In the genomic region with DNA sequence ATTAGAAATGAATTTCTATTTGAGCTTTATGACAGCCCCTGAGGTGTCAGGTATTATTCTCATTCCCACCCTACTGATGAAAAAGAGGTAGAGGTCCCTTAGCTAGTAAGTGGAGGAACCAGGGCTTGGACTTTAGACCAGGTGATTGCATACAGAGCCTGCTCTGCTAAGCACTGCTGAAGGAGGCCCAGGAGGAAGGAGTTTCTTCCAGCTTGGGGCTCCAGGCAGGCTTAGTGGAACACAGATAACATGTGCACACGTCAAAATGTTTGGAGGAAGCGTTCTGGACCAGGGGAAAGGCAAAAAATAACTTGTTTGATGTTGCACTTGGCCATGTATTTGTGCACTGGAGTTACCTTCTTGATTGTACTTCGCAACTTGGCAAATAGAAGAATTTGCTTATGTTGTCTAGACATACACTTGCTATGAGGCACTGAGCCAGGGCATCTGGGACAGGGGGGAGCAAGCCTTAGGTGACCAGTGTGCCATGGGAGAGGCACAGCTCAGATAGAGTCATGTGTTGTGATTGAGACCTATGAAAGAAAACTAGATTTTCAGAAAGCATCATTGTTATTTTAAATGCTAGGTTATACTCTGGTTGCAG, we compare ENCODE assay signal across 14 cellular contexts.
"Had no signal": no experiment of that assay in that cellular context is flagged by ENCODE, and none has a peak within 500 bp of the region (broad histone marks: within the 10 kb centered on the region; RNA-seq: fewer than 3 reads in every experiment).

No MANE protein-coding gene starts in this region.

- ATAC-seq: activated CD4-positive, CD25-positive, alpha-beta regulatory T cell treated with anti-CD3 and anti-CD28 coated beads, Interleukin-2, amount 50 U/mL, for 24 hours; activated T-cell treated with anti-CD3 and anti-CD28 coated beads, Interleukin-2, amount 50 U/mL, for 4 hours had no signal

- H3K27me3 ChIP-seq: adrenal gland, cardiac muscle cell, esophagus muscularis mucosa, ovary had no signal

- H3K27ac Mint-ChIP-seq: T-helper 2 cell treated with Interferon-gamma antibody and Interleukin-4, amounts not matched to agents 5 μg/mL and 100 μg/mL, for 36 hours; type B pancreatic cell had no signal

- H3K27ac ChIP-seq: ovary had no signal

- FAIRE-seq: colon had no signal

- H3K9me3 ChIP-seq: adrenal gland, esophagus muscularis mucosa, ovary had no signal

- H3K4me3 Mint-ChIP-seq: activated T-cell treated with anti-CD3 and anti-CD28 coated beads, Interleukin-2, amount 50 U/mL, for 4 hours; T-helper 2 cell treated with Interferon-gamma antibody and Interleukin-4, amounts not matched to agents 5 μg/mL and 100 μg/mL, for 36 hours; type B pancreatic cell had no signal

- DNase-seq: activated CD4-positive, alpha-beta T cell treated with anti-CD3 and anti-CD28 coated beads, Interleukin-2, amount 50 U/mL, for 4 hours; activated effector memory CD4-positive, alpha-beta T cell treated with Interleukin-2 at 50 U/mL for 16 hours; activated naive CD4-positive, alpha-beta T cell treated with anti-CD3 and anti-CD28 coated beads, Interleukin-2, amount 50 U/mL, for 16 hours; activated T-cell treated with anti-CD3 and anti-CD28 coated beads, Interleukin-2, amount 50 U/mL, for 4 hours; ovary; stimulated activated CD4-positive, alpha-beta T cell treated with anti-CD3 and anti-CD28 coated beads, Interleukin-4, amount 100 ng/mL, for 24 hours; stimulated activated naive CD4-positive, alpha-beta T cell treated with Interleukin-2 at 50 U/mL for 16 hours had no signal

- H3K27me3 Mint-ChIP-seq: type B pancreatic cell had no signal

- H3K9me3 Mint-ChIP-seq: activated T-cell treated with anti-CD3 and anti-CD28 coated beads, Interleukin-2, amount 50 U/mL, for 4 hours; T-helper 2 cell treated with Interferon-gamma antibody and Interleukin-4, amounts not matched to agents 5 μg/mL and 100 μg/mL, for 36 hours; type B pancreatic cell had no signal

- H3K4me3 ChIP-seq: adrenal gland, cardiac muscle cell, esophagus muscularis mucosa, ovary had no signal

- H3K36me3 ChIP-seq: cardiac muscle cell, ovary had no signal
